ENCODE assay signal across 2 cellular contexts in the genomic region with DNA sequence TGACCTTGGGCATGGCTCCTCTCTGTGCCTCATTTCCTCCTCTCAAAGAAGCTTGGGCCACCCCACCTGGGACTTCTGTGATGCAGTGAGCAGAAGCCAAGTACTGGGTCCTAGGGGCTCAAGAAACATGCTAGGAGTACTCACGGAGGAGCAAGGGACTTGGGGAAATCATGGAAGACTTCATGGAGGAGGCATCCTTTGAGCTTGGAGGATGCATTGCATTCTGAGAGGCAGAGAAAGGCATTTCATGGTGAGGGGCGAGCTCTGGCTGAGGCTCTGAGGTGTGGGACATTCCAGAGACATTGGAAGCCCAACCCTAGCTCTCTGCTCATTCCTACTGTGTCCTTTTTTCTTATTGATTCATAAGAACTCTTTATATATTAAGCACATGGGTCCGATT.
A peak's percentile ranks its signal among the peaks of the same experiment; 100 is the strongest.
TF ChIP-seq lines count a peak whose summit lies in the region.

No MANE protein-coding gene starts in this region.

TF ChIP-seq in A549, 52 proteins besides CTCF, POLR2A, EP300 and RAD21:
- TF ChIP-seq ZFP36 (IDR thresholded peaks at IDR 0.05; ENCODE audit: borderline replicate concordance, partially characterized antibody), result peak; percentile 93

TF ChIP-seq in K562, 482 proteins besides CTCF, POLR2A, EP300 and RAD21:
- TF ChIP-seq BCOR (IDR thresholded peaks at IDR 0.05) (peak; percentile 48; the same call in 1 of the 2 replicates), ZFP36 (IDR thresholded peaks at IDR 0.05; ENCODE audit: low read depth, low read length, partially characterized antibody) (peak; percentile 87), RBM25 (IDR thresholded peaks at IDR 0.05; ENCODE audit: low read depth, low read length, severe bottlenecking) (peak; percentile 13), SMARCA5 (IDR thresholded peaks at IDR 0.05) (0 out of 2 replicates have a peak, but pooled peaks have one; percentile 35), ZNF436 (CRISPR knock-in tag; IDR thresholded peaks at IDR 0.05) (0 out of 2 replicates have a peak, but pooled peaks have one; percentile 16)
